In the genomic region with DNA sequence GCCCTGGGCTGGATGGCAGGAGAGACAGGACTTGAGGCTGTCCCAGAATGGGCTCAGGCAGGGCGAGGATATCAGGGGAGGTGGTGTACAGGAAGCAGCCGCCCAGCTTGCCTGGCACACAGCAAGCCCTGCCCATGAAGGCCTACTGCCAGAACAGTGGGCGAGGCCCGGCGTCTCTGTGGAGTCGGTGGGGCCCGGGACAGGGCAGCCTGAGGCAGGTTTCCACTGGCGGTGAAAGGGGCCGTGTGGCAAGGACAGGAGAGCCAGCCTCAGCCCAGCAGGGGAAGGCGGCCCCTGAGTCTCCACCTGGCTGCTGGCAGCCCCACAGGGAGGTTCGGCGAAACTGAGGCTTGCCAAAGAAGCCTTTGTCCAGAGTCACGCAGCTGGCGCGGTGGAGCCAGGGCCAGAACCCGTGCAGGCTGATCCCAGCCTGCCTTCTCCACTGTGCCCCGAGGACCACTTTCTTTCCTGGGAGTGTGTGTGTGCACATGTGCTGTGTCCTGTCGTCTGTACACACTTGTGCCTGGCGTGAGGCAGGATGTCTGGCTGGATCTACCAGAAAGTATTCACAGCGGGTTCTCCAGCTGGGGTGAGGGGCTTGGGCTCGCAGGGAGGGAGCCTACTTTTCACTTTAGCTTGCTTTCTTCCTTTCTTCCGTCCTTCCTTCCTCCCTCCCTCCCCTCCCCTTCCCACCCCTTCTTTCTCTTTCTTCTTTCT, we compare ENCODE assay signal across 2 cellular contexts.
TF ChIP-seq lines count a peak whose summit lies in the region.

No MANE protein-coding gene starts in this region.

TF ChIP-seq in A549, 52 proteins besides CTCF, POLR2A, EP300 and RAD21:
- TF ChIP-seq FOXS1 (CRISPR knock-in tag; IDR thresholded peaks at IDR 0.05) (no peak), MAX (IDR thresholded peaks at IDR 0.05) (peak; percentile 19; the same call in 1 of the 2 replicates)

TF ChIP-seq in SK-N-SH, 30 proteins besides CTCF, POLR2A, EP300 and RAD21:
- TF ChIP-seq MXI1 (IDR thresholded peaks at IDR 0.05; ENCODE audit: low read depth, low read length): peak; percentile 78
- no peak for TF ChIP-seq EZH2phosphoT487 (IDR thresholded peaks at IDR 0.05; ENCODE audit: borderline replicate concordance, low read depth)
- TF ChIP-seq MAX (IDR thresholded peaks at IDR 0.05; ENCODE audit: low read depth): 0 out of 2 replicates have a peak, but pooled peaks have one; percentile 20
- no peak for TF ChIP-seq PBX3 (IDR thresholded peaks at IDR 0.05)
- no peak for TF ChIP-seq RCOR1 (IDR thresholded peaks at IDR 0.05; ENCODE audit: low read length)
- TF ChIP-seq, protein P1, sequence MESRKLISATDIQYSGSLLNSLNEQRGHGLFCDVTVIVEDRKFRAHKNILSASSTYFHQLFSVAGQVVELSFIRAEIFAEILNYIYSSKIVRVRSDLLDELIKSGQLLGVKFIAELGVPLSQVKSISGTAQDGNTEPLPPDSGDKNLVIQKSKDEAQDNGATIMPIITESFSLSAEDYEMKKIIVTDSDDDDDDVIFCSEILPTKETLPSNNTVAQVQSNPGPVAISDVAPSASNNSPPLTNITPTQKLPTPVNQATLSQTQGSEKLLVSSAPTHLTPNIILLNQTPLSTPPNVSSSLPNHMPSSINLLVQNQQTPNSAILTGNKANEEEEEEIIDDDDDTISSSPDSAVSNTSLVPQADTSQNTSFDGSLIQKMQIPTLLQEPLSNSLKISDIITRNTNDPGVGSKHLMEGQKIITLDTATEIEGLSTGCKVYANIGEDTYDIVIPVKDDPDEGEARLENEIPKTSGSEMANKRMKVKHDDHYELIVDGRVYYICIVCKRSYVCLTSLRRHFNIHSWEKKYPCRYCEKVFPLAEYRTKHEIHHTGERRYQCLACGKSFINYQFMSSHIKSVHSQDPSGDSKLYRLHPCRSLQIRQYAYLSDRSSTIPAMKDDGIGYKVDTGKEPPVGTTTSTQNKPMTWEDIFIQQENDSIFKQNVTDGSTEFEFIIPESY (IDR thresholded peaks at IDR 0.05; ENCODE audit: borderline replicate concordance, low read depth): no peak
